ENCODE assay signal across 9 cellular contexts in the genomic region with DNA sequence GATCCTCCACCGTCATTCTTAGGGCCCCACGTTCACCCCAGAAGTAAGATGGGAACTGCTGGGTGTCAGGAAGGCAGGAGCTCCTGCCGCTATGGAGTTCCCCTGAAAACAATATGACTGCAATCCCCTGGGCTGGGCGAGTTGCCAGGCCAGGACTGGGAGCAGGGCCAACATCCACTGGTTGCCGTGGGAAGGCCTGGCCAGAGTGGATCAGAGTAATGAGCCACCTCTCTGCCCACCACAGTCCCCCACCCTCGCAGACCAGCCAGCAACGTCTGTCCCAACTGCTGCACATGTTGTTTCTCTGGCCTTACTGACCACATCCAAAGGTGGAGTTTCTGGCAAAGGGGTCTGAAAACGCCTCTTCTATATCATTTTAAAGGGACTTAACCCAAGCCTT.
A peak's percentile ranks its signal among the peaks of the same experiment; 100 is the strongest.
DNase-seq lines count a peak whose midpoint lies in the region; ATAC-seq, FAIRE-seq and TF ChIP-seq lines count a peak whose summit lies in the region.
"Had no signal": no experiment of that assay in that cellular context is flagged by ENCODE, and none has a peak within 500 bp of the region (broad histone marks: within the 10 kb centered on the region; RNA-seq: fewer than 3 reads in every experiment).

No MANE protein-coding gene starts in this region.

- H2AFZ ChIP-seq in PC-3 (ENCODE audit: low read length) = 0 out of 2 replicates have a peak overlapping the region, but pooled peaks have one; percentile 3

- no peaks in the 10 kb centered on the region for H3K9me2 ChIP-seq in PC-3 (replicated peaks; ENCODE audit: low read length)

- no peaks in the 10 kb centered on the region for H4K20me1 ChIP-seq in PC-3 (ENCODE audit: low read length)

- no peak for ATAC-seq in PC-3
- ATAC-seq in psoas muscle = peak; percentile 69 to 82 (median 78)
- no peak for ATAC-seq in HG02759 (IDR thresholded peaks at IDR 0.05; ENCODE audit: unreplicated experiment)
- ATAC-seq in HG03025 (IDR thresholded peaks at IDR 0.05; ENCODE audit: low FRiP score, unreplicated experiment) = no peak
- no peak for ATAC-seq in HG02623 (IDR thresholded peaks at IDR 0.05; ENCODE audit: unreplicated experiment)

- H3K27ac ChIP-seq in PC-3 (ENCODE audit: low read length) (no peak overlapping the region), psoas muscle (peak overlapping the region; percentile 64)

- intact Hi-C loops in PC-3 (cut with micrococcal nuclease) (no loop called here), psoas muscle (cut with DNase I) (no loop called here)

- H3K27me3 ChIP-seq in PC-3 (ENCODE audit: low read length) (no peaks in the 10 kb centered on the region), psoas muscle (ENCODE audit: insufficient read depth in 3 of 3, low read length in 2 of 3) (no peaks in the 10 kb centered on the region)

- FAIRE-seq in GM12891 (lab: Jason Lieb, UNC) = no peak

- no peak overlapping the region for H3K9ac ChIP-seq in PC-3 (ENCODE audit: low read length)

- peaks cover 4% of the 10 kb centered on the region; the same call in 1 of the 2 replicates for H3K4me1 ChIP-seq in PC-3 (ENCODE audit: insufficient read depth, low read length)
- peaks cover 19% of the 10 kb centered on the region for H3K4me1 ChIP-seq in psoas muscle

- H3K36me3 ChIP-seq in PC-3 (ENCODE audit: low read depth, low read length) = no peaks in the 10 kb centered on the region
- H3K36me3 ChIP-seq in psoas muscle (ENCODE audit: insufficient read depth in 1 of 2, low read depth in 1 of 2) = no peaks in the 10 kb centered on the region

- POLR2A ChIA-PET in PC-3 (lab: Charles Lee; ENCODE audit: unreplicated experiment) = no interaction called here

- H3K4me3 ChIP-seq in PC-3 (ENCODE audit: low read length) (no peak overlapping the region), psoas muscle (no peak overlapping the region)

- no peak for TF ChIP-seq POLR2A in GM12891 (IDR thresholded peaks at IDR 0.05; ENCODE audit: low read depth, low read length)

- CTCF ChIA-PET in PC-3 (lab: Charles Lee) = no interaction called here

- TF ChIP-seq CTCF in PC-3 (conservative IDR thresholded peaks at IDR 0.05; ENCODE audit: low read depth, low read length) (no peak), psoas muscle (IDR thresholded peaks at IDR 0.05) (no peak)

- no peak overlapping the region for H3K4me2 ChIP-seq in PC-3 (ENCODE audit: low read length)

- H3F3A ChIP-seq in PC-3 (ENCODE audit: low read length, unreplicated experiment) = no peaks in the 10 kb centered on the region

- H3K79me2 ChIP-seq in PC-3 (ENCODE audit: low read length) = no peaks in the 10 kb centered on the region

- no peaks in the 10 kb centered on the region for H3K9me3 ChIP-seq in PC-3 (ENCODE audit: low read length)
- H3K9me3 ChIP-seq in psoas muscle = no peaks in the 10 kb centered on the region

- peak; percentile 68 for DNase-seq in EL
- peak; percentile 56 for DNase-seq in PC-3
- peak; percentile 20 for DNase-seq in fibroblast of the conjunctiva (ENCODE audit: low read depth)
- DNase-seq in psoas muscle = peak; percentile 79 to 81
- no peak for DNase-seq in GM12891 (ENCODE audit: insufficient read length, low spot score)
- DNase-seq: stimulated activated naive CD4-positive, alpha-beta T cell treated with Interleukin-2 at 50 U/mL for 16 hours had no signal

- WGBS in psoas muscle, 3 donors = 11 to 17% (median 12%) methylated on average over 8 of the region's 8 CpGs

- BruUV-seq in PC-3 (replicated peaks; lab: Mats Ljungman, UMichigan) = no TSS peak

TF ChIP-seq in GM12891, 5 proteins besides CTCF, POLR2A, EP300 and RAD21:
- TF ChIP-seq TAF1 (IDR thresholded peaks at IDR 0.05; ENCODE audit: low read depth, low read length) (no peak), PAX5 (IDR thresholded peaks at IDR 0.05; ENCODE audit: insufficient read depth, low read length, severe bottlenecking) (no peak), POLR2AphosphoS5 (IDR thresholded peaks at IDR 0.05; ENCODE audit: low read depth, low read length) (no peak), SPI1 (IDR thresholded peaks at IDR 0.05; ENCODE audit: low read depth, low read length) (no peak), POU2F2 (IDR thresholded peaks at IDR 0.05; ENCODE audit: low read depth, low read length) (no peak)
TF ChIP-seq in GM12891: peak in this region for 0.

Comparison
In these comparisons a context has a peak if more than half of its experiments do, and no peak if none do; other contexts are left out.
1. ATAC-seq: peak in psoas muscle (4 of 4); none in PC-3 (single experiment), HG02759 (single experiment), HG03025 (single experiment) and HG02623 (single experiment).